Comparison of ENCODE assay signal across 8 cellular contexts in genomic region chr11:45847908-45848316, GRCh38. TPM values are rescaled to one million over a fixed set of nuclear protein-coding genes. Genes with fewer than 3 reads are reported as not detected.
DNase-seq lines count a peak whose midpoint lies in the region; ATAC-seq and TF ChIP-seq lines count a peak whose summit lies in the region.

No MANE protein-coding gene starts in this region.

- H4K20me1 ChIP-seq in GM23248 (ENCODE audit: insufficient read depth) = no peaks in the 10 kb centered on the region

- 1 to 2% methylated on average over 16 of the region's 16 CpGs for WGBS in GM23248 (ENCODE audit: low coverage in 1 of 2, low lambda C conversion rate in 2 of 2, missing lambda C conversion rate in 2 of 2), 2 experiments

- peak overlapping the region; percentile 84 for H3K4me3 Mint-ChIP-seq in endothelial cell (ENCODE audit: unreplicated experiment)
- H3K4me3 Mint-ChIP-seq in stimulated activated naive CD8-positive, alpha-beta T cell treated with anti-CD3 and anti-CD28 coated beads, Interleukin-15, Interleukin-2, amounts not matched to agents 100 ng/mL and 50 ng/mL, for 24 hours = peak overlapping the region; percentile 82

- peak overlapping the region; percentile 99 for H3K9ac ChIP-seq in GM23248

- peaks cover 52% of the 10 kb centered on the region for H3K79me2 ChIP-seq in GM23248 (ENCODE audit: insufficient read depth)

- DNase-seq in ELF-1 (ENCODE audit: low read depth, low spot score) (peak; percentile 85), GM23248 (peak; percentile 82), M059J (ENCODE audit: low read depth) (peak; percentile 53), endothelial cell (ENCODE audit: low spot score) (peak; percentile 37), midbrain (lab: John Stamatoyannopoulos, UW) (peak; percentile 33)
- DNase-seq in activated CD4-positive, alpha-beta T cell treated with anti-CD3 and anti-CD28 coated beads for 4 hours = peak; percentile 22 to 33

- H3K27ac ChIP-seq in GM23248 = peak overlapping the region; percentile 96

- H3K27me3 Mint-ChIP-seq in endothelial cell (ENCODE audit: unreplicated experiment) = peaks cover 9% of the 10 kb centered on the region
- peaks cover 4% of the 10 kb centered on the region for H3K27me3 Mint-ChIP-seq in stimulated activated naive CD8-positive, alpha-beta T cell treated with anti-CD3 and anti-CD28 coated beads, Interleukin-15, Interleukin-2, amounts not matched to agents 100 ng/mL and 50 ng/mL, for 24 hours

- in situ Hi-C loops in GM23248 (cut with MboI) = loop anchor here (10.0 kb wide), 1 partner anchor 57 kb away; the partner anchor contains the start of gene FREY1

- ATAC-seq in GM18861 (IDR thresholded peaks at IDR 0.05; ENCODE audit: unreplicated experiment) = no peak

- H2AFZ ChIP-seq in GM23248 = peak overlapping the region; percentile 64

- H3K36me3 ChIP-seq in GM23248 (ENCODE audit: low read depth) = no peaks in the 10 kb centered on the region

- peak overlapping the region; percentile 88 for H3K4me2 ChIP-seq in GM23248 (ENCODE audit: unreplicated experiment)

- peak overlapping the region; percentile 91 for H3K4me3 ChIP-seq in GM23248

- no peak for TF ChIP-seq CTCF in endothelial cell (IDR thresholded peaks at IDR 0.05; ENCODE audit: unreplicated experiment)

- H3F3A ChIP-seq in GM23248 (ENCODE audit: insufficient read depth) = peaks cover 16% of the 10 kb centered on the region

- H3K9me3 Mint-ChIP-seq in endothelial cell (ENCODE audit: unreplicated experiment) = no peaks in the 10 kb centered on the region
- no peaks in the 10 kb centered on the region for H3K9me3 Mint-ChIP-seq in stimulated activated naive CD8-positive, alpha-beta T cell treated with anti-CD3 and anti-CD28 coated beads, Interleukin-15, Interleukin-2, amounts not matched to agents 100 ng/mL and 50 ng/mL, for 24 hours

- no peaks in the 10 kb centered on the region for H3K27me3 ChIP-seq in GM23248 (replicated peaks; ENCODE audit: insufficient read depth)

- H3K9me2 ChIP-seq in GM23248 (ENCODE audit: insufficient read depth) = no peaks in the 10 kb centered on the region

- no peaks in the 10 kb centered on the region for H3K36me3 Mint-ChIP-seq in endothelial cell (ENCODE audit: low read depth, unreplicated experiment)
- H3K36me3 Mint-ChIP-seq in stimulated activated naive CD8-positive, alpha-beta T cell treated with anti-CD3 and anti-CD28 coated beads, Interleukin-15, Interleukin-2, amounts not matched to agents 100 ng/mL and 50 ng/mL, for 24 hours (ENCODE audit: low read depth) = peaks cover 9% of the 10 kb centered on the region

- peaks cover 12% of the 10 kb centered on the region for H3K4me1 Mint-ChIP-seq in endothelial cell (ENCODE audit: unreplicated experiment)
- H3K4me1 Mint-ChIP-seq in stimulated activated naive CD8-positive, alpha-beta T cell treated with anti-CD3 and anti-CD28 coated beads, Interleukin-15, Interleukin-2, amounts not matched to agents 100 ng/mL and 50 ng/mL, for 24 hours (ENCODE audit: low read depth) = peaks cover 52% of the 10 kb centered on the region

- H3K9me3 ChIP-seq in GM23248 (ENCODE audit: low read depth) = no peaks in the 10 kb centered on the region

- peaks cover 23% of the 10 kb centered on the region for H3K4me1 ChIP-seq in GM23248 (ENCODE audit: insufficient read depth)

- no peak overlapping the region for H3K27ac Mint-ChIP-seq in endothelial cell (ENCODE audit: unreplicated experiment)
- peak overlapping the region; percentile 49 for H3K27ac Mint-ChIP-seq in stimulated activated naive CD8-positive, alpha-beta T cell treated with anti-CD3 and anti-CD28 coated beads, Interleukin-15, Interleukin-2, amounts not matched to agents 100 ng/mL and 50 ng/mL, for 24 hours

RNA-seq across cellular contexts. Expression of gene CRY2, which starts 0.6 kb away (rescaled TPM):
- total RNA-seq in GM23248 (2014; rRNA removed; shearing (Covaris generic)) = 10.3 and 10.7 TPM in 2 replicates
- polyA plus RNA-seq in GM23248 (2016; fragmentation: Nextera tagmentation; extraction: Ambion mirVana) = 7.6 and 8.3 TPM in 2 replicates
- total RNA-seq in M059J (2014; rRNA removed; shearing (Covaris generic)) = 3.1 and 6.1 TPM in 2 replicates
- total RNA-seq in endothelial cell (ENCODE audit: unreplicated experiment) = 23.8 TPM

RNA-seq across cellular contexts. Expression of gene MAPK8IP1, which starts 37.5 kb away (rescaled TPM):
- 8.1 and 9.5 TPM in 2 replicates for total RNA-seq in GM23248 (2014; rRNA removed; shearing (Covaris generic))
- polyA plus RNA-seq in GM23248 (2016; fragmentation: Nextera tagmentation; extraction: Ambion mirVana) = 1.8 and 2.1 TPM in 2 replicates
- total RNA-seq in M059J (2014; rRNA removed; shearing (Covaris generic)) = 6.6 and 11.7 TPM in 2 replicates
- 3.7 TPM for total RNA-seq in endothelial cell (ENCODE audit: unreplicated experiment)

RNA-seq across cellular contexts. Expression of gene SLC35C1, which starts 43.0 kb away (rescaled TPM):
- 12.5 and 15.9 TPM in 2 replicates for total RNA-seq in GM23248 (2014; rRNA removed; shearing (Covaris generic))
- 17.8 and 18.3 TPM in 2 replicates for polyA plus RNA-seq in GM23248 (2016; fragmentation: Nextera tagmentation; extraction: Ambion mirVana)
- 10.2 and 11.0 TPM in 2 replicates for total RNA-seq in M059J (2014; rRNA removed; shearing (Covaris generic))
- total RNA-seq in endothelial cell (ENCODE audit: unreplicated experiment) = 13.9 TPM

RNA-seq across cellular contexts. Expression of gene FREY1, which starts 59.2 kb away (rescaled TPM):
- total RNA-seq in GM23248 (2014; rRNA removed; shearing (Covaris generic)) = not detected in 2 replicates
- not detected in 2 replicates for polyA plus RNA-seq in GM23248 (2016; fragmentation: Nextera tagmentation; extraction: Ambion mirVana)
- total RNA-seq in M059J (2014; rRNA removed; shearing (Covaris generic)) = 0.96 TPM in 1 of 2 replicates, not detected in the other
- 1.1 TPM for total RNA-seq in endothelial cell (ENCODE audit: unreplicated experiment)

Comparison
In these comparisons a context has a peak if more than half of its experiments do, and no peak if none do; other contexts are left out.
1. DNase-seq: peak in every context shown above with its lines; median percentile 85 in ELF-1; 82 in GM23248; 53 in M059J; 37 in endothelial cell; 33 in midbrain; 28 in activated CD4-positive, alpha-beta T cell treated with anti-CD3 and anti-CD28 coated beads for 4 hours.